ENCODE assay signal across 9 cellular contexts in the genomic region with DNA sequence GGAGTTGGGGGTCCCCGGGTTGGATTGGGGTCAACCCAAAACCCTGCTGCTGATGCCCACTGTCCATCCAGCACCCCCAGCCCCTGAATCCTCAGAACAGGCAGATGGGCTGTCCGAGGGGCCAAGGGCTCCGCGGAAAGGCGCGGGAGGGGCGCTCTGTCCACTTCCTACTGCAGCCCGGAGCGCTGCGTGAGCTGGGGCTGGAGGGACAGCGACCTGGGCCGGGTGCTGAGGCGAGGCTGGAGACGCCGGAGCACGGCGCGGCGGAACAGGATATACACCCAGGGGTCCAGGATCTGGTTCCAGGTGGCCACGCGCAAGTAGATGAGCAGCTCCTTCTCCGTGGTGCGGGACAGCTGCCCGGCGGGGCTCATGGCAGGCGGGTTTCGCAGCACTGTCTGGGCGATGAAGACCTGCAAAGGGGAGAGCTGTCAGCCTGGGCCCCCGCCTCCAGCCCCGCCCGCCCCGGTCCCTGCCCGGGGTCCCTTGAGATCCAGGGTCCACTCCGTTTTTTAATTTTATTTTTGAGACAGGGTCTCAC. TPM values are rescaled to one million over a fixed set of nuclear protein-coding genes. Genes with fewer than 3 reads are reported as not detected.
"Had no signal": no experiment of that assay in that cellular context is flagged by ENCODE, and none has a peak within 500 bp of the region (broad histone marks: within the 10 kb centered on the region; RNA-seq: fewer than 3 reads in every experiment).

No MANE protein-coding gene starts in this region.

- H2AFZ ChIP-seq: GM23248 had no signal

- H3K4me1 ChIP-seq: HAP-1 had no signal

- H3K9me3 ChIP-seq: HAP-1 had no signal

- H3K4me3 ChIP-seq: GM23248, HAP-1 had no signal

- H3K36me3 ChIP-seq: HAP-1 had no signal

- ATAC-seq: HCT116, HepG2 had no signal

- H3K9ac ChIP-seq: GM23248 had no signal

- FAIRE-seq: HepG2 had no signal

- H3K27ac ChIP-seq: GM23248, HL-60 had no signal

- DNase-seq: GM23248, GOT3, HFFc6 had no signal

RNA-seq across cellular contexts. Expression of a gene that starts 10.3 kb away (rescaled TPM):
- total RNA-seq: GM23248, H4, HepG2 had no signal
- polyA plus RNA-seq: IgD-negative memory B cell had no signal

RNA-seq across cellular contexts. Expression of a gene that starts 11.1 kb away (rescaled TPM):
- total RNA-seq: H4, HepG2 had no signal
